11 cellular contexts compared by ENCODE assay signal in the genomic region with DNA sequence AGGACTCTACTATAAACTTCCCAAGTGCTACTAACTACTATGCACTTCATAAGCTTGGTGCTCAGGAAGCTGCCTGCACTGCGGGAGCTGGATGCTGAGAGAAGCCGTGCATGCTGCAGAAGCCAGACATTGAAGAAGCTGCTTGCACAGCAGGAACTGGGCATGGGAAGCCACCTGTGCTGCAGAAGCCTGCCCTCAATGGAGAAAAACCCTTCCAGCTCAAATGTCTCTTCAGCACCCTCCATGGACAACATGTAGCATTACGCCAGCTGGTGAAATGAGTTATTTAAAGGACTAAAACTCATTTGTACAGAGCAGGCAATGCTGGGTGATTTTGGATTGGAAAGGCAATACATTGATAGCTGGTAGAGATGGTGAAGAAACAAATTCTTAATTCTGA.
A peak's percentile ranks its signal among the peaks of the same experiment; 100 is the strongest.
DNase-seq lines count a peak whose midpoint lies in the region; ATAC-seq and TF ChIP-seq lines count a peak whose summit lies in the region.
"Had no signal": no experiment of that assay in that cellular context is flagged by ENCODE, and none has a peak within 500 bp of the region (broad histone marks: within the 10 kb centered on the region; RNA-seq: fewer than 3 reads in every experiment).

No MANE protein-coding gene starts in this region.

- peak; percentile 30 for TF ChIP-seq CTCF in GM06990 (IDR thresholded peaks at IDR 0.05; ENCODE audit: insufficient read depth, low read length, poor library complexity, severe bottlenecking)
- no peak for TF ChIP-seq CTCF in osteocyte (IDR thresholded peaks at IDR 0.05)

- CTCF ChIA-PET in activated CD4-positive, alpha-beta T cell treated with anti-CD3 and anti-CD28 coated beads for 36 hours (lab: Charles Lee) = no interaction called here

- no peak overlapping the region for H3K4me3 ChIP-seq in GM06990 (replicated peaks; ENCODE audit: low read depth, low read length)

- no peaks in the 10 kb centered on the region for H3K4me1 Mint-ChIP-seq in activated CD4-positive, alpha-beta T cell treated with anti-CD3 and anti-CD28 coated beads for 36 hours
- no peaks in the 10 kb centered on the region for H3K4me1 Mint-ChIP-seq in osteocyte (ENCODE audit: unreplicated experiment)

- intact Hi-C loops in activated CD4-positive, alpha-beta T cell treated with anti-CD3 and anti-CD28 coated beads for 36 hours (cut with DNase I, micrococcal nuclease) = no loop called here

- peaks cover 2% of the 10 kb centered on the region for H3K27me3 Mint-ChIP-seq in activated CD4-positive, alpha-beta T cell treated with anti-CD3 and anti-CD28 coated beads for 36 hours
- H3K27me3 Mint-ChIP-seq in osteocyte (ENCODE audit: unreplicated experiment) = no peaks in the 10 kb centered on the region

- H3K36me3 Mint-ChIP-seq in activated CD4-positive, alpha-beta T cell treated with anti-CD3 and anti-CD28 coated beads for 36 hours (ENCODE audit: low read depth) = no peaks in the 10 kb centered on the region
- H3K36me3 Mint-ChIP-seq in osteocyte (ENCODE audit: unreplicated experiment) = no peaks in the 10 kb centered on the region

- H3K4me3 Mint-ChIP-seq in activated CD4-positive, alpha-beta T cell treated with anti-CD3 and anti-CD28 coated beads for 36 hours = no peak overlapping the region
- H3K4me3 Mint-ChIP-seq in osteocyte (ENCODE audit: unreplicated experiment) = no peak overlapping the region

- H3K27me3 ChIP-seq in GM06990 (replicated peaks; ENCODE audit: control insufficient read depth, insufficient read depth, low read length) = no peaks in the 10 kb centered on the region

- H3K36me3 ChIP-seq in GM06990 (ENCODE audit: control insufficient read depth, insufficient read depth, low read length) = no peaks in the 10 kb centered on the region

- H3K9me3 Mint-ChIP-seq in activated CD4-positive, alpha-beta T cell treated with anti-CD3 and anti-CD28 coated beads for 36 hours (ENCODE audit: low read depth) = no peaks in the 10 kb centered on the region
- H3K9me3 Mint-ChIP-seq in osteocyte (ENCODE audit: unreplicated experiment) = peaks cover under 1% of the 10 kb centered on the region

- peak; percentile 2 for DNase-seq in GM06990 (ENCODE audit: extremely low read depth, insufficient read length)
- peak; percentile 32 for DNase-seq in NCI-H82 treated with DMSO at 0.1 percent for 48 hours (lab: John Stamatoyannopoulos, UW; ENCODE audit: unreplicated experiment)
- peak; percentile 74 for DNase-seq in iPS-NIHi7 (ENCODE audit: extremely low spot score)
- no peak for DNase-seq in activated CD4-positive, alpha-beta T cell treated with anti-CD3 and anti-CD28 coated beads for 36 hours
- DNase-seq in EL = no peak
- DNase-seq in osteocyte (ENCODE audit: extremely low spot score, unreplicated experiment) = no peak
- DNase-seq: activated effector memory CD4-positive, alpha-beta T cell treated with anti-CD3 and anti-CD28 coated beads, Interleukin-2, amount 50 U/mL, for 16 hours; hippocampal formation; stimulated activated CD4-positive, alpha-beta T cell treated with anti-CD3 and anti-CD28 coated beads, Interleukin-4, amount 100 ng/mL, for 1 hour had no signal

- no peak overlapping the region for H3K27ac Mint-ChIP-seq in activated CD4-positive, alpha-beta T cell treated with anti-CD3 and anti-CD28 coated beads for 36 hours
- no peak overlapping the region for H3K27ac Mint-ChIP-seq in osteocyte (ENCODE audit: unreplicated experiment)

- POLR2A ChIA-PET in activated CD4-positive, alpha-beta T cell treated with anti-CD3 and anti-CD28 coated beads for 36 hours (lab: Charles Lee) = no interaction called here

- ATAC-seq in HG03354 (IDR thresholded peaks at IDR 0.05; ENCODE audit: poor library complexity, severe bottlenecking, unreplicated experiment) = peak; percentile 62
- ATAC-seq in activated CD4-positive, alpha-beta T cell treated with anti-CD3 and anti-CD28 coated beads for 36 hours = no peak
- ATAC-seq in GM21825 (IDR thresholded peaks at IDR 0.05; ENCODE audit: unreplicated experiment) = no peak

Comparison
In these comparisons a context has a peak if more than half of its experiments do, and no peak if none do; other contexts are left out.
1. DNase-seq: peak in GM06990 (single experiment), NCI-H82 treated with DMSO at 0.1 percent for 48 hours (single experiment) and iPS-NIHi7 (single experiment); none in activated CD4-positive, alpha-beta T cell treated with anti-CD3 and anti-CD28 coated beads for 36 hours (single experiment), EL (single experiment) and osteocyte (single experiment).